ENCODE assay signal across 7 cellular contexts in the genomic region with DNA sequence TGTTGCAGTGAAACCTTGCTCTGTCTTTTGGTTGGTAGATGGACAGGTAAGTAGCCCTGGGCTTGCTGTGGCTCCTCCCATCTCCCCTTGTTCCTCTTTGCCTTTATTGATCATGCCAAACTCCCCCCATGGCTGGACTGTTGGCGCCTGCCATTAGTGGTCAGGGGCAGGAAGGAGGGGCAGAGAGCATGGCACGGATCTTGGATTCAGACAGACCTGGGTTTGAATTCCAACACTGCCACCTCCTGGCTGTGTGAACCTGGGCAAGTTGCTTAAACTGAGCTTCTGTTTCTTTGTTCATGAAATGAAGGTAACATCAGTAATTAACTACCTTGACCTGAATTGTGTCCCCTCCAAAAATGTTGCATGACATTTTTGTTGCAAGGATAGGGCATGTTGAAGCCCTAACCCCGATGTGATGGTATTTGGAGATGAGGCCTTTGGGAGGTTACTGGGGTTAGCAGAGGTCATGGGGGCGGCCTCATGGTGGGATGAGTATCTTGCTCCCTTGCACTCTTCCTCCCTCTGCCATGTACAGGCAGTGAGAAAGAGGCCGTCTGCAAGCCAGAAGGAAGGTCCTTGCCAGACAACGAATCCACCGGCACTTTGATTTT. TPM values are rescaled to one million over a fixed set of nuclear protein-coding genes. Genes with fewer than 3 reads are reported as not detected.
DNase-seq lines count a peak whose midpoint lies in the region; ATAC-seq and TF ChIP-seq lines count a peak whose summit lies in the region.

No MANE protein-coding gene starts in this region.

- ATAC-seq in GM21576 (IDR thresholded peaks at IDR 0.05; ENCODE audit: unreplicated experiment): no peak
- ATAC-seq in GM21786 (IDR thresholded peaks at IDR 0.05; ENCODE audit: unreplicated experiment): no peak

- TF ChIP-seq CTCF in HEK293 (tag by site-specific recombination; IDR thresholded peaks at IDR 0.05) (peak; percentile 44; the same call in 1 of the 2 replicates), neural crest cell (conservative IDR thresholded peaks at IDR 0.05) (peak; percentile 69)

- H3K36me3 ChIP-seq in HEK293 (ENCODE audit: control insufficient read depth in 2 of 2, insufficient read depth in 1 of 2, low read length in 2 of 2): no peaks in the 10 kb centered on the region

- no peak overlapping the region for H3K27ac ChIP-seq in HEK293 (ENCODE audit: extremely low read depth, low read depth, low read length)

- H3K9me3 Mint-ChIP-seq in neural crest cell: no peaks in the 10 kb centered on the region

- H3K4me1 Mint-ChIP-seq in neural crest cell: peaks cover 14% of the 10 kb centered on the region

- H3K9me3 ChIP-seq in HEK293 (ENCODE audit: control insufficient read depth, insufficient read depth, low read depth, low read length): no peaks in the 10 kb centered on the region

- CTCF ChIA-PET in HEK293 (lab: Yijun Ruan, JAX): interaction anchor here (0.7 to 4.3 kb wide), 19 partner anchors 10 to 457 kb away, joined by 3 to 75 read pairs (median 4); no protein-coding TSS in a partner anchor

- in situ Hi-C loops in G401 (cut with HindIII; ENCODE audit: low sequenced_read_pairs): no loop called here

- H3K4me3 ChIP-seq in HEK293 (ENCODE audit: low read depth, low read length): no peak overlapping the region

- POLR2A ChIA-PET in HEK293 (lab: Yijun Ruan, JAX): no interaction called here

- H3K27ac Mint-ChIP-seq in neural crest cell (ENCODE audit: unreplicated experiment): peak overlapping the region; percentile 95

- DNase-seq in G401 (ENCODE audit: low spot score): peak; percentile 12
- peak; percentile 70 for DNase-seq in NCI-H748 (lab: John Stamatoyannopoulos, UW; ENCODE audit: unreplicated experiment)
- DNase-seq in dermis blood vessel endothelial cell: peak; percentile 84
- peak; percentile 36 for DNase-seq in neural crest cell (ENCODE audit: low read depth, low spot score)

- no peaks in the 10 kb centered on the region for H3K4me1 ChIP-seq in HEK293 (ENCODE audit: control insufficient read depth, insufficient read depth, low read length)

- H3K27me3 Mint-ChIP-seq in neural crest cell (ENCODE audit: low read depth): no peaks in the 10 kb centered on the region

- H3K4me3 Mint-ChIP-seq in neural crest cell: no peak overlapping the region

- no peaks in the 10 kb centered on the region for H3K36me3 Mint-ChIP-seq in neural crest cell (ENCODE audit: low read depth)

TF ChIP-seq in HEK293, 187 proteins besides CTCF, POLR2A, EP300 and RAD21:
- TF ChIP-seq, protein P1, sequence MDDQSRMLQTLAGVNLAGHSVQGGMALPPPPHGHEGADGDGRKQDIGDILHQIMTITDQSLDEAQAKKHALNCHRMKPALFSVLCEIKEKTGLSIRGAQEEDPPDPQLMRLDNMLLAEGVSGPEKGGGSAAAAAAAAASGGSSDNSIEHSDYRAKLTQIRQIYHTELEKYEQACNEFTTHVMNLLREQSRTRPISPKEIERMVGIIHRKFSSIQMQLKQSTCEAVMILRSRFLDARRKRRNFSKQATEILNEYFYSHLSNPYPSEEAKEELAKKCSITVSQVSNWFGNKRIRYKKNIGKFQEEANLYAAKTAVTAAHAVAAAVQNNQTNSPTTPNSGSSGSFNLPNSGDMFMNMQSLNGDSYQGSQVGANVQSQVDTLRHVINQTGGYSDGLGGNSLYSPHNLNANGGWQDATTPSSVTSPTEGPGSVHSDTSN (CRISPR knock-in tag; IDR thresholded peaks at IDR 0.05): no peak
- peak; percentile 64 for TF ChIP-seq ZNF654 (tag by site-specific recombination; IDR thresholded peaks at IDR 0.05; ENCODE audit: low read depth)

RNA-seq across cellular contexts. Expression of a gene that starts 6.0 kb away (rescaled TPM):
- not detected in 2 replicates for total RNA-seq in G401 (2014; rRNA removed; shearing (Covaris generic))
- total RNA-seq in dermis blood vessel endothelial cell (0.74 and 2.9 TPM in 2 replicates), neural crest cell (0.26 TPM in 1 of 2 replicates, not detected in the other)

Comparison
In these comparisons a context has a peak if more than half of its experiments do, and no peak if none do; other contexts are left out.
1. DNase-seq: peak in every context shown above with its lines; median percentile 84 in dermis blood vessel endothelial cell; 70 in NCI-H748; 36 in neural crest cell; 12 in G401.